In the genomic region with DNA sequence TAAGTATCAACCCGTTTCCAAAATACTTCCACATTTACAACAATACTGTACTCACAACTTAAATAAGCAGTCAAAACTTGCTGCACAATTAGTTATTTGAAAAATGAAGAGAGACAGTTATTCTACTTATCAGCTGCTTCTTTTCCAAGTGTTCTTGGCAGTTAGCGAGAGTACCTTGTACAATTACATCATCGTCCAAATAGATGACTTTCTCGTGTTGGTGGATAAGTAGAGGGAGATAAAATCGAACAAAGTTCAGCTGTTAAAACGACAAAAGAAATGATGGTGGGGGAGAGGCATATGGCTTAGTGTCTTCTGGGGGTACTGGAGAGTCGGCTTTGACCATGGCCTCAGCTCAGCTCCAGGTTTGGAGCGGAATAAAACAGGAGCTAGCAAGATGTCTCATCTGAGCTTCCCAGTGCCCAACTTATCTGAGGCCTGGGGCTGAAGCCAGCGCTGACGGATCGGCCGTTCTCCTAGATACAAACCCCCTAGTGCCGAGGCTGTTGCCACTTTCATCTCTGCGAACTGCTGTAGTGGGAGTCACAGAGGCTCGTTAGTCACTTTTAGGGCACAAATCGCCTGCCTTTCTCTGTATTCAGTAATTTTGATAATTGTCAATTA, we compare ENCODE assay signal across 18 cellular contexts. TPM values are rescaled to one million over a fixed set of nuclear protein-coding genes. Genes with fewer than 3 reads are reported as not detected.
A peak's percentile ranks its signal among the peaks of the same experiment; 100 is the strongest.
DNase-seq lines count a peak whose midpoint lies in the region; ATAC-seq and TF ChIP-seq lines count a peak whose summit lies in the region.
"Had no signal": no experiment of that assay in that cellular context is flagged by ENCODE, and none has a peak within 500 bp of the region (broad histone marks: within the 10 kb centered on the region; RNA-seq: fewer than 3 reads in every experiment).

No MANE protein-coding gene starts in this region.

- in situ Hi-C loops in transverse colon (cut with MboI; ENCODE audit: low pct_ligation_motif_present in 1 of 4, low pct_unique_long_range_greater_than_20kb in 1 of 4, low sequenced_read_pairs in 3 of 4) = no loop called here

- H3K4me1 Mint-ChIP-seq in nephron = peaks cover 34% of the 10 kb centered on the region
- H3K4me1 Mint-ChIP-seq in CD4-positive, alpha-beta T cell (ENCODE audit: low read depth) = no peaks in the 10 kb centered on the region
- H3K4me1 Mint-ChIP-seq: activated naive CD8-positive, alpha-beta T cell treated with anti-CD3 and anti-CD28 coated beads, Interleukin-2, amount 50 U/mL, for 24 hours; immature natural killer cell had no signal

- peak overlapping the region in 2 of 3 experiments; percentile 58 to 72 for H3K27ac Mint-ChIP-seq in nephron
- H3K27ac Mint-ChIP-seq in CD4-positive, alpha-beta T cell = no peak overlapping the region
- H3K27ac Mint-ChIP-seq: activated CD4-positive, alpha-beta memory T cell treated with anti-CD3 and anti-CD28 coated beads for 36 hours; activated naive CD8-positive, alpha-beta T cell treated with anti-CD3 and anti-CD28 coated beads, Interleukin-2, amount 50 U/mL, for 24 hours; immature natural killer cell; WTC11 had no signal

- H3K27me3 ChIP-seq in transverse colon = no peaks in the 10 kb centered on the region
- H3K27me3 ChIP-seq in CD4-positive, alpha-beta T cell (ENCODE audit: control insufficient read depth, insufficient read depth, low read length) = peaks cover 8% of the 10 kb centered on the region

- no peak for TF ChIP-seq POLR2A in transverse colon (IDR thresholded peaks at IDR 0.05)

- POLR2A ChIA-PET in CD4-positive, alpha-beta T cell (lab: Charles Lee) = no interaction called here

- H3K9me3 ChIP-seq in transverse colon = no peaks in the 10 kb centered on the region
- no peaks in the 10 kb centered on the region for H3K9me3 ChIP-seq in CD4-positive, alpha-beta T cell (ENCODE audit: control insufficient read depth, low read length)

- no peaks in the 10 kb centered on the region for H3K4me1 ChIP-seq in transverse colon

- TF ChIP-seq CTCF in nephron (IDR thresholded peaks at IDR 0.05; ENCODE audit: unreplicated experiment in 3 of 3) = no peak
- TF ChIP-seq CTCF in transverse colon (IDR thresholded peaks at IDR 0.05) = no peak
- no peak for TF ChIP-seq CTCF in CD4-positive, alpha-beta T cell (IDR thresholded peaks at IDR 0.05)

- H3K9me3 Mint-ChIP-seq in nephron = no peaks in the 10 kb centered on the region
- H3K9me3 Mint-ChIP-seq in CD4-positive, alpha-beta T cell = no peaks in the 10 kb centered on the region
- H3K9me3 Mint-ChIP-seq: activated CD4-positive, alpha-beta memory T cell treated with anti-CD3 and anti-CD28 coated beads for 36 hours; activated naive CD8-positive, alpha-beta T cell treated with anti-CD3 and anti-CD28 coated beads, Interleukin-2, amount 50 U/mL, for 24 hours; immature natural killer cell; WTC11 had no signal

- intact Hi-C loops in Right ventricle myocardium superior (cut with DNase I) = no loop called here
- intact Hi-C loops in transverse colon (cut with DNase I; ENCODE audit: low total_unique reads) = no loop called here
- intact Hi-C loops in CD4-positive, alpha-beta T cell (cut with DNase I, micrococcal nuclease) = no loop called here

- 62 to 80% methylated on average over 9 to 16 of the region's 16 CpGs for WGBS in transverse colon (ENCODE audit: low coverage in 1 of 2), 2 donors

- no peak for TF ChIP-seq EP300 in transverse colon (IDR thresholded peaks at IDR 0.05; ENCODE audit: low read depth)

- ATAC-seq in Right ventricle myocardium superior (ENCODE audit: poor library complexity) = peak; percentile 90
- ATAC-seq in CD4-positive, alpha-beta T cell (ENCODE audit: poor library complexity) = no peak
- ATAC-seq: activated naive CD8-positive, alpha-beta T cell treated with anti-CD3 and anti-CD28 coated beads, Interleukin-2, amount 50 U/mL, for 24 hours; WTC11 had no signal

- no peaks in the 10 kb centered on the region for H3K27me3 Mint-ChIP-seq in nephron (ENCODE audit: low read depth)
- peaks cover 29% of the 10 kb centered on the region for H3K27me3 Mint-ChIP-seq in CD4-positive, alpha-beta T cell

- H3K36me3 Mint-ChIP-seq in nephron (ENCODE audit: low read depth) = peaks cover 4% of the 10 kb centered on the region
- no peaks in the 10 kb centered on the region for H3K36me3 Mint-ChIP-seq in CD4-positive, alpha-beta T cell (ENCODE audit: low read depth)
- H3K36me3 Mint-ChIP-seq: activated CD4-positive, alpha-beta memory T cell treated with anti-CD3 and anti-CD28 coated beads for 36 hours; immature natural killer cell; WTC11 had no signal

- peak overlapping the region in 2 of 3 experiments; percentile 4 to 19 for H3K4me3 Mint-ChIP-seq in nephron
- no peak overlapping the region for H3K4me3 Mint-ChIP-seq in CD4-positive, alpha-beta T cell
- H3K4me3 Mint-ChIP-seq: activated CD4-positive, alpha-beta memory T cell treated with anti-CD3 and anti-CD28 coated beads for 36 hours; activated naive CD8-positive, alpha-beta T cell treated with anti-CD3 and anti-CD28 coated beads, Interleukin-2, amount 50 U/mL, for 24 hours; immature natural killer cell; WTC11 had no signal

- no peaks in the 10 kb centered on the region for H3K36me3 ChIP-seq in transverse colon

- no peak overlapping the region for H3K27ac ChIP-seq in transverse colon
- H3K27ac ChIP-seq in CD4-positive, alpha-beta T cell (ENCODE audit: low read depth, low read length) = no peak overlapping the region
- H3K27ac ChIP-seq: GM23248 had no signal

- H3K4me3 ChIP-seq in transverse colon = no peak overlapping the region
- H3K4me3 ChIP-seq: GM23248 had no signal

- DNase-seq in amniotic epithelial cell (ENCODE audit: low read depth) (peak; percentile 17), Right ventricle myocardium superior (peak; percentile 81), transverse colon (peak; percentile 13), NCI-H1417 treated with DMSO at 0.1 percent for 48 hours (lab: John Stamatoyannopoulos, UW) (no peak)
- no peak for DNase-seq in stimulated activated CD4-positive, alpha-beta T cell treated with anti-CD3 and anti-CD28 coated beads, Interleukin-1b, Interleukin-23, amount 100 ng/mL, for 48 hours
- DNase-seq in CD4-positive, alpha-beta T cell = no peak
- DNase-seq: activated CD4-positive, alpha-beta memory T cell treated with anti-CD3 and anti-CD28 coated beads for 36 hours; activated effector memory CD4-positive, alpha-beta T cell treated with anti-CD3 and anti-CD28 coated beads, Interleukin-2, amount 50 U/mL, for 16 hours; activated naive CD8-positive, alpha-beta T cell treated with anti-CD3 and anti-CD28 coated beads, Interleukin-2, amount 50 U/mL, for 24 hours; activated T-cell treated with anti-CD3 and anti-CD28 coated beads for 4 hours; dermis blood vessel endothelial cell; GM23248; immature natural killer cell; NCI-H1436 treated with DMSO at 0.1 percent for 48 hours; NCI-H524 had no signal

- CTCF ChIA-PET in CD4-positive, alpha-beta T cell (lab: Charles Lee) = interaction anchor here (1.3 kb wide), 1 partner anchor 10 kb away, joined by 5 read pairs; no protein-coding TSS in a partner anchor

RNA-seq across cellular contexts. Expression of a gene that starts 31.7 kb away (rescaled TPM):
- 10.2 TPM for total RNA-seq in Right ventricle myocardium superior
- total RNA-seq in transverse colon = 10 to 100 TPM; 17.9 to 43.4 (median 26.1) TPM
- 10 to 100 TPM; 27.5 to 29.6 TPM for total RNA-seq in CD4-positive, alpha-beta T cell

RNA-seq across cellular contexts. Expression of a gene that starts 52.6 kb away (rescaled TPM):
- total RNA-seq in Right ventricle myocardium superior (6.1 TPM), transverse colon (10 to 100 TPM in 1 of 4 donors, 1 to 10 TPM in 3; 1.1 to 21.3 (median 3.8) TPM)
- total RNA-seq in CD4-positive, alpha-beta T cell = not detected
- total RNA-seq: activated CD4-positive, alpha-beta memory T cell treated with anti-CD3 and anti-CD28 coated beads for 36 hours; mononuclear cell had no signal

Comparison
In these comparisons a context has a peak if more than half of its experiments do, and no peak if none do; other contexts are left out.
1. DNase-seq: peak in amniotic epithelial cell (single experiment), Right ventricle myocardium superior (single experiment) and transverse colon (single experiment); none in stimulated activated CD4-positive, alpha-beta T cell treated with anti-CD3 and anti-CD28 coated beads, Interleukin-1b, Interleukin-23, amount 100 ng/mL, for 48 hours (single experiment), CD4-positive, alpha-beta T cell (0 of 10) and NCI-H1417 treated with DMSO at 0.1 percent for 48 hours (single experiment).